9 cellular contexts compared by ENCODE assay signal in genomic region chr5:126594077-126594476, GRCh38. TPM values are rescaled to one million over a fixed set of nuclear protein-coding genes. Genes with fewer than 3 reads are reported as not detected.
A peak's percentile ranks its signal among the peaks of the same experiment; 100 is the strongest.
DNase-seq lines count a peak whose midpoint lies in the region; ATAC-seq and TF ChIP-seq lines count a peak whose summit lies in the region.
"Had no signal": no experiment of that assay in that cellular context is flagged by ENCODE, and none has a peak within 500 bp of the region (broad histone marks: within the 10 kb centered on the region; RNA-seq: fewer than 3 reads in every experiment).

No MANE protein-coding gene starts in this region.

- peaks cover 9% of the 10 kb centered on the region for H3K4me1 Mint-ChIP-seq in T-helper 2 cell treated with Interferon-gamma antibody and Interleukin-4, amounts not matched to agents 5 μg/mL and 100 μg/mL, for 36 hours (ENCODE audit: low read depth)
- peaks cover 12% of the 10 kb centered on the region for H3K4me1 Mint-ChIP-seq in activated naive CD8-positive, alpha-beta T cell treated with anti-CD3 and anti-CD28 coated beads, Interleukin-2, amount 10 ng/mL, durations not matched to agents 7 days and 5 days

- H3K9me3 ChIP-seq in suprapubic skin = no peaks in the 10 kb centered on the region

- TF ChIP-seq EP300 in suprapubic skin (IDR thresholded peaks at IDR 0.05) = no peak

- H3K36me3 Mint-ChIP-seq in T-helper 2 cell treated with Interferon-gamma antibody and Interleukin-4, amounts not matched to agents 5 μg/mL and 100 μg/mL, for 36 hours (ENCODE audit: low read depth) = no peaks in the 10 kb centered on the region
- H3K36me3 Mint-ChIP-seq in activated naive CD8-positive, alpha-beta T cell treated with anti-CD3 and anti-CD28 coated beads, Interleukin-2, amount 10 ng/mL, durations not matched to agents 7 days and 5 days = no peaks in the 10 kb centered on the region

- H3K4me3 ChIP-seq in kidney epithelial cell (ENCODE audit: low read depth, low read length) = peak overlapping the region; percentile 72
- peak overlapping the region; percentile 47 for H3K4me3 ChIP-seq in suprapubic skin

- H3K27ac Mint-ChIP-seq in T-helper 2 cell treated with Interferon-gamma antibody and Interleukin-4, amounts not matched to agents 5 μg/mL and 100 μg/mL, for 36 hours = no peak overlapping the region
- H3K27ac Mint-ChIP-seq in activated naive CD8-positive, alpha-beta T cell treated with anti-CD3 and anti-CD28 coated beads, Interleukin-2, amount 10 ng/mL, durations not matched to agents 7 days and 5 days = no peak overlapping the region

- H3K36me3 ChIP-seq in kidney epithelial cell (ENCODE audit: control insufficient read depth, insufficient read depth, low read length) (peaks cover 2% of the 10 kb centered on the region), suprapubic skin (peaks cover 29% of the 10 kb centered on the region)

- H3K4me1 ChIP-seq in suprapubic skin = peaks cover 32% of the 10 kb centered on the region

- 16% methylated on average over 12 of the region's 12 CpGs for WGBS in suprapubic skin

- TF ChIP-seq POLR2A in suprapubic skin (IDR thresholded peaks at IDR 0.05) = no peak

- POLR2A ChIA-PET in activated naive CD8-positive, alpha-beta T cell treated with anti-CD3 and anti-CD28 coated beads, Interleukin-2, amount 10 ng/mL, durations not matched to agents 7 days and 5 days (lab: Charles Lee) = interaction anchor here (0.7 kb wide), 1 partner anchor 945 kb away, joined by 3 read pairs; no protein-coding TSS in a partner anchor

- H3K9me3 Mint-ChIP-seq in T-helper 2 cell treated with Interferon-gamma antibody and Interleukin-4, amounts not matched to agents 5 μg/mL and 100 μg/mL, for 36 hours = no peaks in the 10 kb centered on the region
- no peaks in the 10 kb centered on the region for H3K9me3 Mint-ChIP-seq in activated naive CD8-positive, alpha-beta T cell treated with anti-CD3 and anti-CD28 coated beads, Interleukin-2, amount 10 ng/mL, durations not matched to agents 7 days and 5 days

- peak overlapping the region; percentile 69 for H3K27ac ChIP-seq in suprapubic skin

- H3K27me3 ChIP-seq in kidney epithelial cell (ENCODE audit: control insufficient read depth, insufficient read depth, low read length) (no peaks in the 10 kb centered on the region), suprapubic skin (no peaks in the 10 kb centered on the region)

- TF ChIP-seq CTCF in kidney epithelial cell (IDR thresholded peaks at IDR 0.05; ENCODE audit: insufficient read depth, low read length, poor library complexity, severe bottlenecking) = no peak
- TF ChIP-seq CTCF in suprapubic skin (IDR thresholded peaks at IDR 0.05) = no peak
- TF ChIP-seq CTCF in GM20000 (IDR thresholded peaks at IDR 0.05; ENCODE audit: extremely low read depth, missing control alignments) = no peak

- H3K4me3 Mint-ChIP-seq in T-helper 2 cell treated with Interferon-gamma antibody and Interleukin-4, amounts not matched to agents 5 μg/mL and 100 μg/mL, for 36 hours = peak overlapping the region; percentile 79
- peak overlapping the region; percentile 85 for H3K4me3 Mint-ChIP-seq in activated naive CD8-positive, alpha-beta T cell treated with anti-CD3 and anti-CD28 coated beads, Interleukin-2, amount 10 ng/mL, durations not matched to agents 7 days and 5 days

- no peak for ATAC-seq in activated naive CD8-positive, alpha-beta T cell treated with anti-CD3 and anti-CD28 coated beads, Interleukin-2, amount 10 ng/mL, durations not matched to agents 7 days and 5 days (ENCODE audit: low read depth)
- ATAC-seq in HG03439 (IDR thresholded peaks at IDR 0.05; ENCODE audit: unreplicated experiment) = no peak

- H3K27me3 Mint-ChIP-seq in T-helper 2 cell treated with Interferon-gamma antibody and Interleukin-4, amounts not matched to agents 5 μg/mL and 100 μg/mL, for 36 hours (ENCODE audit: low read depth) = peaks cover 28% of the 10 kb centered on the region
- peaks cover 18% of the 10 kb centered on the region for H3K27me3 Mint-ChIP-seq in activated naive CD8-positive, alpha-beta T cell treated with anti-CD3 and anti-CD28 coated beads, Interleukin-2, amount 10 ng/mL, durations not matched to agents 7 days and 5 days

- DNase-seq in T-helper 2 cell treated with Interferon-gamma antibody and Interleukin-4, amounts not matched to agents 5 μg/mL and 100 μg/mL, for 36 hours (ENCODE audit: low spot score) = no peak
- DNase-seq in T-helper 2 cell (no peak), kidney epithelial cell (ENCODE audit: low read depth) (no peak), suprapubic skin (ENCODE audit: low spot score in 2 of 2) (no peak), GM20000 (ENCODE audit: low spot score) (no peak)
- DNase-seq in activated naive CD8-positive, alpha-beta T cell treated with anti-CD3 and anti-CD28 coated beads, Interleukin-2, amount 10 ng/mL, durations not matched to agents 7 days and 5 days = no peak
- no peak for DNase-seq in effector CD4-positive, alpha-beta T cell
- DNase-seq: occipital lobe had no signal

RNA-seq across cellular contexts. Expression of gene ALDH7A1, which starts 0.9 kb away (rescaled TPM):
- 1 to 10 TPM; 3.2 to 4.2 TPM for total RNA-seq in activated naive CD8-positive, alpha-beta T cell treated with anti-CD3 and anti-CD28 coated beads, Interleukin-2, amount 10 ng/mL, durations not matched to agents 7 days and 5 days
- 27.0 and 35.2 TPM in 2 replicates for total RNA-seq in kidney epithelial cell
- total RNA-seq in suprapubic skin = 10 to 100 TPM; 28.5 to 71.2 (median 43.5) TPM

RNA-seq across cellular contexts. Expression of gene PHAX, which starts 6.7 kb away (rescaled TPM):
- 10 to 100 TPM; 38.8 to 39.9 TPM for total RNA-seq in activated naive CD8-positive, alpha-beta T cell treated with anti-CD3 and anti-CD28 coated beads, Interleukin-2, amount 10 ng/mL, durations not matched to agents 7 days and 5 days
- total RNA-seq in kidney epithelial cell (47.4 and 54.2 TPM in 2 replicates), suprapubic skin (10 to 100 TPM; 21.8 to 55.2 (median 30.2) TPM)
